In the genomic region with DNA sequence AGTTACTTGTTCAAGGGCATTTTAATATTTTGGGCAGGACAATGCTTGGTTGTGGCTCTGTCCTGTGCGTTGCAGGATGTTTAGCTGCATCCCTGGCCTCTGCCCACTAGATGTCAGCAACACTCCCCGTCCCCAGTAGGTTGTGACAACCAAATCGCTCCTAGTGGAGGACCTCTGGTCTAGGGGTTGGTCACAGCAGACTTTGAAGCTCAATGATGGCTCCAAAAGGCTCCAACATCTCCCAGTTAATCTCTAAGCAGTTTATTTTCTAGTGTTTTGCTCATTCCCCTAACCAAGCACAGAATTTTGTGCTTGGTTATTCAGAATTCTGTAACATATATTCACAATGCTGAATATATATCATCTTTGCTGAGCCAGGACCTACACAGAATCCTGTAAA, we compare ENCODE assay signal across 10 cellular contexts.
DNase-seq lines count a peak whose midpoint lies in the region; TF ChIP-seq lines count a peak whose summit lies in the region.
"Had no signal": no experiment of that assay in that cellular context is flagged by ENCODE, and none has a peak within 500 bp of the region (broad histone marks: within the 10 kb centered on the region; RNA-seq: fewer than 3 reads in every experiment).

No MANE protein-coding gene starts in this region.

- peaks cover 8% of the 10 kb centered on the region for H3K27me3 Mint-ChIP-seq in H9 (ENCODE audit: low read depth)

- DNase-seq in NCI-H1105 treated with DMSO at 0.1 percent for 48 hours (lab: John Stamatoyannopoulos, UW), result peak; percentile 37
- DNase-seq in NCI-H1105 (lab: John Stamatoyannopoulos, UW), result no peak
- peak; percentile 81 for DNase-seq in H9
- peak; percentile 72 for DNase-seq in SKM-1 treated with dmso at 0.1 percent for 144 hours (lab: John Stamatoyannopoulos, UW; ENCODE audit: unreplicated experiment)
- DNase-seq in adipocyte (ENCODE audit: low read depth), result peak; percentile 80
- DNase-seq in right atrium auricular region (ENCODE audit: low spot score), result no peak
- DNase-seq in smooth muscle cell (lab: John Stamatoyannopoulos, UW; ENCODE audit: unreplicated experiment), result no peak

- H3K27ac Mint-ChIP-seq in H9, result no peak overlapping the region

- H3K18ac ChIP-seq in H9 (ENCODE audit: insufficient read length, low read depth, low read length), result no peak overlapping the region

- no peak overlapping the region for H3K23ac ChIP-seq in H9 (ENCODE audit: insufficient read length, low read depth, low read length)

- no peak overlapping the region for H3K14ac ChIP-seq in H9 (ENCODE audit: insufficient read depth, low read length)

- H3K36me3 Mint-ChIP-seq in H9 (ENCODE audit: insufficient read depth in 1 of 3, low read depth in 3 of 3), result no peaks in the 10 kb centered on the region

- no peak overlapping the region for H2BK12ac ChIP-seq in H9 (ENCODE audit: insufficient read length, low read depth, low read length)

- no peak overlapping the region for H3K4me3 Mint-ChIP-seq in H9

- TF ChIP-seq CTCF in H9 (conservative IDR thresholded peaks at IDR 0.05), result peak; percentile 91
- TF ChIP-seq CTCF in LNCAP (IDR thresholded peaks at IDR 0.05), result peak; percentile 84
- peak; percentile 66 to 80 for TF ChIP-seq CTCF in right atrium auricular region (IDR thresholded peaks at IDR 0.05)
- peak; percentile 70 for TF ChIP-seq CTCF in smooth muscle cell (IDR thresholded peaks at IDR 0.05; ENCODE audit: borderline replicate concordance, insufficient read depth, poor library complexity, severe bottlenecking)

- H3K56ac ChIP-seq in H9 (ENCODE audit: insufficient read length, low read depth, low read length), result no peak overlapping the region

- H2BK5ac ChIP-seq in H9 (ENCODE audit: insufficient read length, low read length), result no peak overlapping the region

- H3K9ac ChIP-seq in H9 (ENCODE audit: extremely low read depth, insufficient read length, low read length) (no peak overlapping the region), adipocyte (ENCODE audit: low read length) (no peak overlapping the region), smooth muscle cell (ENCODE audit: low read depth) (no peak overlapping the region)
- H3K9ac ChIP-seq: BLaER1 had no signal

- H2AK5ac ChIP-seq in H9 (ENCODE audit: insufficient read length, low read length), result no peak overlapping the region

- H3T11ph ChIP-seq in H9 (ENCODE audit: low read length), result no peak overlapping the region

- peaks cover 14 to 15% of the 10 kb centered on the region in 2 experiments for H3K4me1 Mint-ChIP-seq in H9

- H3K4me2 ChIP-seq in H9 (ENCODE audit: insufficient read depth, insufficient read length, low read length) (no peak overlapping the region), smooth muscle cell (no peak overlapping the region)
- H3K4me2 ChIP-seq: BLaER1 had no signal

- no peak overlapping the region for H4K91ac ChIP-seq in H9 (ENCODE audit: insufficient read length, low read depth, low read length)

- no peaks in the 10 kb centered on the region for H3K79me1 ChIP-seq in H9 (ENCODE audit: insufficient read depth, low read depth, low read length, poor library complexity, severe bottlenecking)

- H2BK15ac ChIP-seq in H9 (ENCODE audit: low read depth, low read length), result no peak overlapping the region

- no peak overlapping the region for H3K4ac ChIP-seq in H9 (ENCODE audit: low read depth, low read length)

- H3K4me3 ChIP-seq in adipocyte (ENCODE audit: low read length), result no peak overlapping the region
- H3K4me3 ChIP-seq in right atrium auricular region, result no peak overlapping the region
- no peak overlapping the region for H3K4me3 ChIP-seq in smooth muscle cell
- H3K4me3 ChIP-seq: BLaER1, ovary had no signal

- no peak overlapping the region for H2BK20ac ChIP-seq in H9 (ENCODE audit: low read depth, low read length, poor library complexity, severe bottlenecking)

- H3K23me2 ChIP-seq in H9 (ENCODE audit: insufficient read length, low read depth, low read length, poor library complexity, severe bottlenecking), result no peaks in the 10 kb centered on the region

- H3K79me2 ChIP-seq in H9 (ENCODE audit: insufficient read depth, low read length) (no peaks in the 10 kb centered on the region), smooth muscle cell (ENCODE audit: low read depth) (no peaks in the 10 kb centered on the region)

- no peaks in the 10 kb centered on the region for H3F3A ChIP-seq in smooth muscle cell (ENCODE audit: low read depth)

- H3K4me1 ChIP-seq in H9 (ENCODE audit: insufficient read depth, low read length) (no peaks in the 10 kb centered on the region), adipocyte (ENCODE audit: control insufficient read depth, insufficient read depth, low read length) (peaks cover 2% of the 10 kb centered on the region), right atrium auricular region (no peaks in the 10 kb centered on the region), smooth muscle cell (ENCODE audit: low read depth) (no peaks in the 10 kb centered on the region)

- H4K8ac ChIP-seq in H9 (replicated peaks; ENCODE audit: insufficient read length, low read depth, low read length), result no peak overlapping the region

- peaks cover 2% of the 10 kb centered on the region in 2 experiments; a peak in 3 of 5 replicates for H3K9me3 Mint-ChIP-seq in H9

- no peak overlapping the region for H2BK120ac ChIP-seq in H9 (ENCODE audit: low read depth, low read length, poor library complexity, severe bottlenecking)

- H3K27ac ChIP-seq in H9 (ENCODE audit: insufficient read length, low read depth, low read length), result no peak overlapping the region
- no peak overlapping the region for H3K27ac ChIP-seq in right atrium auricular region
- no peak overlapping the region for H3K27ac ChIP-seq in smooth muscle cell (ENCODE audit: low read depth)
- H3K27ac ChIP-seq: BLaER1, ovary had no signal

- no peaks in the 10 kb centered on the region for H3K36me3 ChIP-seq in adipocyte (ENCODE audit: control insufficient read depth, insufficient read depth, low read length, severe bottlenecking)
- H3K36me3 ChIP-seq in right atrium auricular region, result no peaks in the 10 kb centered on the region
- H3K36me3 ChIP-seq in smooth muscle cell (ENCODE audit: low read depth), result no peaks in the 10 kb centered on the region
- H3K36me3 ChIP-seq: BLaER1, ovary had no signal

- H4K20me1 ChIP-seq in H9 (ENCODE audit: control insufficient read depth, insufficient read depth, insufficient read length) (no peaks in the 10 kb centered on the region), smooth muscle cell (ENCODE audit: low read depth) (no peaks in the 10 kb centered on the region)
- H4K20me1 ChIP-seq: BLaER1 had no signal

- no CpG with 5 or more reads among the region's 3 CpGs for WGBS in H9 (ENCODE audit: extremely low coverage, insufficient read length, low lambda C conversion rate)
- WGBS in smooth muscle cell (ENCODE audit: low lambda C conversion rate), result 11% methylated on average over 3 of the region's 3 CpGs

- no peak overlapping the region for H2AFZ ChIP-seq in H9 (ENCODE audit: low read length)
- no peak overlapping the region for H2AFZ ChIP-seq in smooth muscle cell (ENCODE audit: low read depth)

- no peaks in the 10 kb centered on the region for H3K9me3 ChIP-seq in H9 (ENCODE audit: control insufficient read depth, low read depth, low read length)
- H3K9me3 ChIP-seq in adipocyte (ENCODE audit: control insufficient read depth, low read length), result no peaks in the 10 kb centered on the region
- no peaks in the 10 kb centered on the region for H3K9me3 ChIP-seq in right atrium auricular region
- H3K9me3 ChIP-seq in smooth muscle cell (replicated peaks; ENCODE audit: low read depth), result no peaks in the 10 kb centered on the region
- H3K9me3 ChIP-seq: ovary had no signal

- H3K27me3 ChIP-seq in H9 (ENCODE audit: insufficient read depth, low read length) (no peaks in the 10 kb centered on the region), adipocyte (replicated peaks; ENCODE audit: control insufficient read depth, insufficient read depth, low read length) (no peaks in the 10 kb centered on the region), right atrium auricular region (no peaks in the 10 kb centered on the region), smooth muscle cell (ENCODE audit: low read depth) (no peaks in the 10 kb centered on the region)
- H3K27me3 ChIP-seq: BLaER1, ovary had no signal

- H4K5ac ChIP-seq in H9 (ENCODE audit: insufficient read length, low read depth, low read length), result no peak overlapping the region

Comparison
In these comparisons a context has a peak if more than half of its experiments do, and no peak if none do; other contexts are left out.
1. DNase-seq: peak in NCI-H1105 treated with DMSO at 0.1 percent for 48 hours (single experiment), H9 (single experiment), SKM-1 treated with dmso at 0.1 percent for 144 hours (single experiment) and adipocyte (single experiment); none in NCI-H1105 (single experiment), right atrium auricular region (single experiment) and smooth muscle cell (single experiment).
2. Peak in every context shown above with its lines, with median percentiles within 50 percentile points of each other: CTCF ChIP-seq.